Comparison of ENCODE assay signal across 8 cellular contexts in genomic region chr21:42117229-42118048, GRCh38. TPM values are rescaled to one million over a fixed set of nuclear protein-coding genes. Genes with fewer than 3 reads are reported as not detected.
DNase-seq lines count a peak whose midpoint lies in the region; ATAC-seq and TF ChIP-seq lines count a peak whose summit lies in the region.

No MANE protein-coding gene starts in this region.

- no peak for TF ChIP-seq POLR2A in lower leg skin (IDR thresholded peaks at IDR 0.05)

- H3K4me3 ChIP-seq in choroid plexus epithelial cell (ENCODE audit: low read depth, low read length) (no peak overlapping the region), lower leg skin (ENCODE audit: low read depth, poor library complexity, severe bottlenecking) (no peak overlapping the region)

- intact Hi-C loops in lower leg skin (cut with DNase I; ENCODE audit: low total_unique reads), result loop anchor here (10.0 kb wide), 3 partner anchors 173 to 303 kb away; no protein-coding TSS in a partner anchor

- peak; percentile 66 for ATAC-seq in HG02840 (IDR thresholded peaks at IDR 0.05; ENCODE audit: low FRiP score, unreplicated experiment)

- TF ChIP-seq CTCF in choroid plexus epithelial cell (conservative IDR thresholded peaks at IDR 0.05; ENCODE audit: low read depth, low read length) (peak; percentile 97), lower leg skin (IDR thresholded peaks at IDR 0.05) (peak in 1 of 3 donors; percentile 98)

- WGBS in lower leg skin, 2 donors, result 33% methylated on average over 18 of the region's 18 CpGs

- DNase-seq in DMS153 treated with DMSO at 0.1 percent for 48 hours (lab: John Stamatoyannopoulos, UW; ENCODE audit: unreplicated experiment) (peak; percentile 63), NCI-H460 (ENCODE audit: extremely low read depth, low read depth) (peak; percentile 49), choroid plexus epithelial cell (ENCODE audit: low read depth) (peak; percentile 81), lower leg skin (ENCODE audit: low spot score in 2 of 2) (peak; percentile 75 to 95), cortex of kidney (lab: John Stamatoyannopoulos, UW) (no peak)
- DNase-seq in activated CD4-positive, alpha-beta T cell treated with anti-CD3 and anti-CD28 coated beads for 4 hours, result peak; percentile 58 to 79
- DNase-seq in stimulated activated CD8-positive, alpha-beta memory T cell treated with anti-CD3 and anti-CD28 coated beads, Interleukin-12 subunit alpha, Interleukin-12 subunit beta, amount 100 ng/mL, for 1 hour (ENCODE audit: low read depth), result peak; percentile 55

RNA-seq across cellular contexts. Expression of gene UMODL1, which starts 46.3 kb away (rescaled TPM):
- not detected in 2 replicates for total RNA-seq in NCI-H460 (2014; rRNA removed; shearing (Covaris generic))
- not detected in 2 replicates for polyA plus RNA-seq in NCI-H460 (2014; cell fraction: nucleus; rRNA removed)
- under 1 TPM in 1 of 4 donors, not detected in 3; 0.23 TPM for total RNA-seq in lower leg skin
